In genomic region chr10:75889051-75889450, GRCh38 we compare ENCODE assay signal across 15 cellular contexts.
"Had no signal": no experiment of that assay in that cellular context is flagged by ENCODE, and none has a peak within 500 bp of the region (broad histone marks: within the 10 kb centered on the region; RNA-seq: fewer than 3 reads in every experiment).

No MANE protein-coding gene starts in this region.

- H3K9me3 ChIP-seq: MG63, SK-N-SH had no signal

- H3K4me2 ChIP-seq: SK-N-SH had no signal

- H3K27me3 ChIP-seq: MG63 had no signal

- H3K36me3 ChIP-seq: MG63 had no signal

- ATAC-seq: Panc1, PC-3 had no signal

- DNase-seq: KBM-7; MG63; NCI-H1436; NCI-H187; NCI-H2029; NCI-H345; NCI-H446 treated with DMSO at 0.1 percent for 48 hours; NCI-H510A treated with DMSO at 0.1 percent for 48 hours; NCI-H526; NK-92 treated with Interleukin-12 subunit alpha and Interleukin-12 subunit beta, amount 100 ng/mL, for 24 hours; PC-3; SK-N-SH; SW 1271 had no signal

- H3K27ac ChIP-seq: RWPE1 had no signal

- H3K9ac ChIP-seq: SK-N-SH had no signal

- H3K4me3 ChIP-seq: MG63 had no signal
